26 cellular contexts compared by ENCODE assay signal in the genomic region with DNA sequence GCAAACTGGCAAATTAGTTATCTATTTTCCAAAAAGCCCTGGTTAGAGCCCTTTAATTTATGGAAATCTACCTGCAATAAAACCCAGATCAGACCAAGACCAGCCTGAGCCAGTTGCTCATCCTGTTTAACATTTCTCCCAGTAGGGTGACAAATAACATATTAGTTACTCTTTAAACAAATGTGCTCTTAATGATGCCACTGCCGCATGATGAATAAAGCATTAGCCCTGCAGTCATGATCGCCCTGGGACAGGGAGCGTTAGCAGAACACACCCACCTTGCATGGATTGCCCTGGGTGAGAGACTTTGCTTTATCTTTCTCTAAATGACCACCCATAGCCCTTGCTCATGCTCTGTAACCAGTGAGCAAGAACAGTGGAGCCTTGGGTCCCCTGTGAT.
DNase-seq lines count a peak whose midpoint lies in the region; ATAC-seq, FAIRE-seq and TF ChIP-seq lines count a peak whose summit lies in the region.
"Had no signal": no experiment of that assay in that cellular context is flagged by ENCODE, and none has a peak within 500 bp of the region (broad histone marks: within the 10 kb centered on the region; RNA-seq: fewer than 3 reads in every experiment).

No MANE protein-coding gene starts in this region.

- no peak overlapping the region for H3K56ac ChIP-seq in H1 (replicated peaks; ENCODE audit: insufficient read length, low read depth, low read length)

- no peak overlapping the region for H4K5ac ChIP-seq in H1 (ENCODE audit: insufficient read length, low read depth, low read length)

- H3K9ac ChIP-seq in H1 (replicated peaks in 1 of 4; ENCODE audit: extremely low read depth in 1 of 4, low read depth in 3 of 4, low read length in 3 of 4): no peak overlapping the region

- CTCF ChIA-PET in H1 (lab: Charles Lee; ENCODE audit: partially characterized antibody): interaction anchor here (1.2 kb wide), 1 partner anchor 10 kb away, joined by 4 read pairs; no protein-coding TSS in a partner anchor

- no peaks in the 10 kb centered on the region for H4K20me1 ChIP-seq in H1 (replicated peaks in 1 of 2; ENCODE audit: control insufficient read depth in 1 of 2, insufficient read depth in 2 of 2, low read length in 2 of 2)

- peaks cover 4 to 16% (median 13%) of the 10 kb centered on the region in 4 experiments; a peak in 5 of 7 replicates for H3K4me1 ChIP-seq in H1 (replicated peaks in 1 of 4; ENCODE audit: control insufficient read depth in 3 of 4, insufficient read depth in 4 of 4, low read length in 3 of 4)
- no peaks in the 10 kb centered on the region for H3K4me1 ChIP-seq in pancreas
- H3K4me1 ChIP-seq: SJSA1 had no signal

- intact Hi-C loops in pancreas (cut with DNase I): no loop called here

- H2AK5ac ChIP-seq in H1 (ENCODE audit: low read depth, low read length): 0 out of 2 replicates have a peak overlapping the region, but pooled peaks have one; percentile 26

- no peaks in the 10 kb centered on the region for H3K79me2 ChIP-seq in H1 (ENCODE audit: control insufficient read depth in 1 of 2, insufficient read depth in 2 of 2, low read length in 2 of 2)

- TF ChIP-seq CTCF in H1 (IDR thresholded peaks at IDR 0.05; ENCODE audit: control extremely low read depth in 1 of 3, insufficient read depth in 1 of 3, low read depth in 1 of 3, low read length in 3 of 3): no peak
- TF ChIP-seq CTCF in pancreas (IDR thresholded peaks at IDR 0.05): no peak

- no peak for TF ChIP-seq EP300 in H1 (IDR thresholded peaks at IDR 0.05; ENCODE audit: borderline replicate concordance in 1 of 2, low read depth in 2 of 2, low read length in 2 of 2)

- DNase-seq in NCI-H2081 (lab: John Stamatoyannopoulos, UW) (peak; percentile 20 to 36), NCI-H2081 treated with DMSO at 0.1 percent for 48 hours (lab: John Stamatoyannopoulos, UW) (no peak), NCI-H146 treated with DMSO at 0.1 percent for 48 hours (lab: John Stamatoyannopoulos, UW; ENCODE audit: unreplicated experiment) (peak; percentile 35), H1 (ENCODE audit: low read depth in 1 of 2, low spot score in 2 of 2) (no peak), pancreas (no peak), NCI-H1105 treated with DMSO at 0.1 percent for 48 hours (lab: John Stamatoyannopoulos, UW) (no peak), cerebellar cortex (ENCODE audit: low spot score) (no peak), NCI-H510A treated with DMSO at 0.1 percent for 48 hours (lab: John Stamatoyannopoulos, UW) (no peak)
- DNase-seq: 8988T; ACHN; DMS 273 treated with DMSO at 0.1 percent for 48 hours; DND-41; H7; KBM-7; MV-4-11; NCI-H1417; NCI-H187; NCI-H2107; NCI-H446; NCI-H82; NK-92 treated with Interleukin-12 subunit alpha and Interleukin-12 subunit beta, amount 100 ng/mL, for 24 hours; PC-9; T-helper 2 cell had no signal

- H3K4me2 ChIP-seq in H1 (ENCODE audit: insufficient read depth in 1 of 2, low read depth in 2 of 2, low read length in 2 of 2): peak overlapping the region in 1 of 2 experiments; percentile 39; a peak in 2 of 4 replicates
- H3K4me2 ChIP-seq: PC-9 had no signal

- no peak overlapping the region for H3K27ac ChIP-seq in H1 (ENCODE audit: low read depth, low read length)
- no peak overlapping the region for H3K27ac ChIP-seq in pancreas
- H3K27ac ChIP-seq: PC-9, SJSA1 had no signal

- TF ChIP-seq POLR2A in H1 (IDR thresholded peaks at IDR 0.05; ENCODE audit: control extremely low read depth in 1 of 2, low read depth in 2 of 2, low read length in 2 of 2): no peak

- peak in 3 of 4 donors; percentile 30 to 46 (median 34) for ATAC-seq in pancreas
- ATAC-seq: Right ventricle myocardium inferior had no signal

- no peaks in the 10 kb centered on the region for H3K23me2 ChIP-seq in H1 (ENCODE audit: low read depth, low read length)

- no peak overlapping the region for H2BK15ac ChIP-seq in H1 (ENCODE audit: low read length)

- no peak overlapping the region for H3K14ac ChIP-seq in H1 (ENCODE audit: insufficient read length)

- H2BK20ac ChIP-seq in H1 (ENCODE audit: low read length): peak overlapping the region; percentile 37; the same call in 1 of the 2 replicates

- POLR2A ChIA-PET in H1 (lab: Charles Lee; ENCODE audit: partially characterized antibody): no interaction called here

- H3K36me3 ChIP-seq in H1 (ENCODE audit: control insufficient read depth in 2 of 4, insufficient read depth in 4 of 4, low read length in 3 of 4) (no peaks in the 10 kb centered on the region), pancreas (no peaks in the 10 kb centered on the region)
- H3K36me3 ChIP-seq: SJSA1 had no signal

- WGBS in H1 (ENCODE audit: extremely low coverage in 1 of 2, insufficient coverage in 1 of 2, insufficient read length in 1 of 2, insufficient replicate concordance in 2 of 2, low coverage in 1 of 2, low lambda C conversion rate in 2 of 2, missing lambda C conversion rate in 1 of 2), 2 experiments: 96% methylated on average over 3 of the region's 3 CpGs; no CpG with 5 or more reads in 1 of the 2 experiments
- 51 to 61% methylated on average over 3 of the region's 3 CpGs for WGBS in pancreas, 2 donors

- no peak overlapping the region for H3K23ac ChIP-seq in H1 (ENCODE audit: insufficient read length)

- TF ChIP-seq RAD21 in H1 (IDR thresholded peaks at IDR 0.05 in 1 of 2, conservative IDR thresholded peaks at IDR 0.05 in 1 of 2; ENCODE audit: low read depth in 2 of 2, low read length in 2 of 2): no peak

- no peak overlapping the region for H4K8ac ChIP-seq in H1 (ENCODE audit: extremely low read depth, insufficient read depth, low read length)

- H3K79me1 ChIP-seq in H1 (ENCODE audit: low read depth, low read length): no peaks in the 10 kb centered on the region

- H3K27me3 ChIP-seq in H1 (replicated peaks in 1 of 4; ENCODE audit: control insufficient read depth in 3 of 4, extremely low read depth in 1 of 4, insufficient read depth in 3 of 4, low read length in 3 of 4) (no peaks in the 10 kb centered on the region), pancreas (no peaks in the 10 kb centered on the region)
- H3K27me3 ChIP-seq: SJSA1 had no signal

- H3K4me3 ChIP-seq in H1 (ENCODE audit: extremely low read depth in 1 of 4, insufficient read depth in 2 of 4, low read depth in 3 of 4, low read length in 4 of 4) (no peak overlapping the region), pancreas (no peak overlapping the region)
- H3K4me3 ChIP-seq: PC-9, SJSA1 had no signal

- H3K4ac ChIP-seq in H1 (replicated peaks; ENCODE audit: insufficient read length, low read depth, low read length): no peak overlapping the region

- peak overlapping the region; percentile 72; the same call in 1 of the 2 replicates for H3K18ac ChIP-seq in H1 (ENCODE audit: extremely low read depth, low read length)

- FAIRE-seq in H1 (lab: Jason Lieb, UNC): no peak
- no peak for FAIRE-seq in pancreas (lab: Jason Lieb, UNC)
- FAIRE-seq: GM19239 had no signal

- no peak overlapping the region for H2BK120ac ChIP-seq in H1 (replicated peaks; ENCODE audit: low read depth, low read length)

- H4K91ac ChIP-seq in H1 (replicated peaks; ENCODE audit: insufficient read length, low read length): no peak overlapping the region

- H2BK12ac ChIP-seq in H1 (ENCODE audit: low read depth, low read length): peak overlapping the region; percentile 56; the same call in 1 of the 2 replicates

- H2BK5ac ChIP-seq in H1 (ENCODE audit: low read depth, low read length): peak overlapping the region; percentile 54; the same call in 1 of the 2 replicates

- H2AFZ ChIP-seq in H1 (ENCODE audit: low read length): no peak overlapping the region
- H2AFZ ChIP-seq: PC-9 had no signal

- H3K9me3 ChIP-seq in H1 (ENCODE audit: insufficient read depth in 2 of 2, low read depth in 1 of 2, low read length in 1 of 2) (no peaks in the 10 kb centered on the region), pancreas (no peaks in the 10 kb centered on the region)
- H3K9me3 ChIP-seq: SJSA1 had no signal

TF ChIP-seq in H1, 55 proteins besides CTCF, POLR2A, EP300 and RAD21:
- TF ChIP-seq GTF2F1 (IDR thresholded peaks at IDR 0.05; ENCODE audit: borderline replicate concordance, low read depth, low read length) (no peak), HDAC2 (IDR thresholded peaks at IDR 0.05; ENCODE audit: borderline replicate concordance in 1 of 2, low read depth in 2 of 2, low read length in 2 of 2) (no peak), BACH1 (IDR thresholded peaks at IDR 0.05; ENCODE audit: low read length) (no peak), ATF2 (IDR thresholded peaks at IDR 0.05; ENCODE audit: low read length) (no peak), SP2 (IDR thresholded peaks at IDR 0.05; ENCODE audit: low read length) (no peak), CBX5 (IDR thresholded peaks at IDR 0.05; ENCODE audit: low read depth, low read length) (no peak), EGR1 (IDR thresholded peaks at IDR 0.05; ENCODE audit: borderline replicate concordance, low read depth, low read length) (no peak), EZH2 (IDR thresholded peaks at IDR 0.05; ENCODE audit: low read depth, low read length, severe bottlenecking) (no peak), KDM5A (IDR thresholded peaks at IDR 0.05; ENCODE audit: low read length) (no peak), ZNF274 (IDR thresholded peaks at IDR 0.05; ENCODE audit: borderline replicate concordance, extremely low read depth, low read length) (no peak), NANOG (IDR thresholded peaks at IDR 0.05; ENCODE audit: insufficient read depth, low read depth, low read length, poor library complexity, severe bottlenecking) (no peak)
- TF ChIP-seq, protein P1, sequence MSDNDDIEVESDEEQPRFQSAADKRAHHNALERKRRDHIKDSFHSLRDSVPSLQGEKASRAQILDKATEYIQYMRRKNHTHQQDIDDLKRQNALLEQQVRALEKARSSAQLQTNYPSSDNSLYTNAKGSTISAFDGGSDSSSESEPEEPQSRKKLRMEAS (IDR thresholded peaks at IDR 0.05): no peak

Comparison
In these comparisons a context has a peak if more than half of its experiments do, and no peak if none do; other contexts are left out.
1. DNase-seq: peak in NCI-H2081 (2 of 2) and NCI-H146 treated with DMSO at 0.1 percent for 48 hours (single experiment); none in NCI-H2081 treated with DMSO at 0.1 percent for 48 hours (single experiment), H1 (0 of 2), pancreas (0 of 6), NCI-H1105 treated with DMSO at 0.1 percent for 48 hours (single experiment), cerebellar cortex (single experiment) and NCI-H510A treated with DMSO at 0.1 percent for 48 hours (single experiment).